31 cellular contexts compared by ENCODE assay signal in genomic region chr2:79180092-79180491, GRCh38. TPM values are rescaled to one million over a fixed set of nuclear protein-coding genes. Genes with fewer than 3 reads are reported as not detected.
DNase-seq lines count a peak whose midpoint lies in the region; ATAC-seq, FAIRE-seq and TF ChIP-seq lines count a peak whose summit lies in the region.
"Had no signal": no experiment of that assay in that cellular context is flagged by ENCODE, and none has a peak within 500 bp of the region (broad histone marks: within the 10 kb centered on the region; RNA-seq: fewer than 3 reads in every experiment).

No MANE protein-coding gene starts in this region.

- H3K27ac Mint-ChIP-seq in GM23338 = no peak overlapping the region
- no peak overlapping the region for H3K27ac Mint-ChIP-seq in neural progenitor cell
- H3K27ac Mint-ChIP-seq: CD4-positive, alpha-beta memory T cell; HFFc6 had no signal

- no peak overlapping the region for H3K4me3 Mint-ChIP-seq in GM23338
- H3K4me3 Mint-ChIP-seq in neural progenitor cell = no peak overlapping the region
- H3K4me3 Mint-ChIP-seq: CD4-positive, alpha-beta memory T cell; HFFc6 had no signal

- no peaks in the 10 kb centered on the region for H3K4me1 ChIP-seq in GM23338 (ENCODE audit: insufficient read depth)
- peaks cover 8% of the 10 kb centered on the region for H3K4me1 ChIP-seq in neural progenitor cell
- H3K4me1 ChIP-seq: HAP-1 had no signal

- H3F3A ChIP-seq in GM23338 (replicated peaks; ENCODE audit: low read depth) (no peaks in the 10 kb centered on the region), neural progenitor cell (ENCODE audit: low read depth) (peaks cover 7% of the 10 kb centered on the region)

- H3K36me3 ChIP-seq in GM23338 (ENCODE audit: insufficient read depth) (no peaks in the 10 kb centered on the region), bronchial epithelial cell (ENCODE audit: control insufficient read depth, insufficient read depth, low read length) (no peaks in the 10 kb centered on the region), neural progenitor cell (no peaks in the 10 kb centered on the region)
- H3K36me3 ChIP-seq: HAP-1, MG63 had no signal

- no peaks in the 10 kb centered on the region for H3K79me2 ChIP-seq in GM23338 (replicated peaks; ENCODE audit: insufficient read depth)
- H3K79me2 ChIP-seq in neural progenitor cell (ENCODE audit: low read depth) = no peaks in the 10 kb centered on the region

- peaks cover 17% of the 10 kb centered on the region; the same call in 2 of the 3 replicates for H3K9me3 Mint-ChIP-seq in GM23338
- peaks cover 28% of the 10 kb centered on the region for H3K9me3 Mint-ChIP-seq in neural progenitor cell

- H3K4me3 ChIP-seq in GM23338 = no peak overlapping the region
- no peak overlapping the region for H3K4me3 ChIP-seq in bronchial epithelial cell (ENCODE audit: low read depth, low read length)
- peak overlapping the region; percentile 3 for H3K4me3 ChIP-seq in neural progenitor cell
- H3K4me3 ChIP-seq: GM23248, HAP-1, MG63, SK-N-MC had no signal

- DNase-seq in GM23338 (ENCODE audit: low spot score) = peak; percentile 30
- peak; percentile 31 for DNase-seq in NCI-H748 treated with DMSO at 0.1 percent for 48 hours (lab: John Stamatoyannopoulos, UW)
- DNase-seq in bronchial epithelial cell (ENCODE audit: low read depth) = peak; percentile 1
- DNase-seq in neural progenitor cell (ENCODE audit: low spot score) = peak; percentile 21
- no peak for DNase-seq in DMS153 (lab: John Stamatoyannopoulos, UW)
- no peak for DNase-seq in activated gamma-delta T cell treated with Interleukin-2 at 50 U/mL for 16 hours
- no peak for DNase-seq in OCI-M2 (lab: John Stamatoyannopoulos, UW; ENCODE audit: unreplicated experiment)
- no peak for DNase-seq in HK-2 (ENCODE audit: unreplicated experiment)
- DNase-seq: C1 segment of cervical spinal cord; CD4-positive, alpha-beta memory T cell; COR-L47; DMS 273 treated with DMSO at 0.1 percent for 48 hours; DND-41; GM23248; HFFc6; IMR-90; KG1; MG63; NCI-H1105 treated with DMSO at 0.1 percent for 48 hours; NCI-H146; NCI-H1930; NCI-H2107; NCI-H226; NCI-H524; SHP77 treated with DMSO at 0.1 percent for 48 hours had no signal

- H3K27me3 ChIP-seq in GM23338 (ENCODE audit: insufficient read depth) (no peaks in the 10 kb centered on the region), bronchial epithelial cell (ENCODE audit: control insufficient read depth, insufficient read depth, low read length) (no peaks in the 10 kb centered on the region), neural progenitor cell (no peaks in the 10 kb centered on the region)
- H3K27me3 ChIP-seq: MG63 had no signal

- H3K27ac ChIP-seq in GM23338 (ENCODE audit: low read depth) = no peak overlapping the region
- H3K27ac ChIP-seq in neural progenitor cell = no peak overlapping the region
- H3K27ac ChIP-seq: GM23248, RWPE1, SK-N-MC had no signal

- TF ChIP-seq CTCF in GM23338 (conservative IDR thresholded peaks at IDR 0.05; ENCODE audit: low read depth in 2 of 2) (no peak), bronchial epithelial cell (IDR thresholded peaks at IDR 0.05; ENCODE audit: insufficient read depth, low read length, severe bottlenecking) (no peak), neural progenitor cell (IDR thresholded peaks at IDR 0.05) (no peak)

- ATAC-seq in GM23338 = no peak; the same call in 2 of the 3 replicates
- ATAC-seq: Panc1 had no signal

- FAIRE-seq in bronchial epithelial cell (lab: Jason Lieb, UNC) = no peak
- FAIRE-seq: GM18507 had no signal

- H4K20me1 ChIP-seq in GM23338 (replicated peaks; ENCODE audit: insufficient read depth) (no peaks in the 10 kb centered on the region), neural progenitor cell (ENCODE audit: low read depth) (no peaks in the 10 kb centered on the region)

- no peak overlapping the region for H3K9ac ChIP-seq in neural progenitor cell
- H3K9ac ChIP-seq: GM23248 had no signal

- H2AFZ ChIP-seq in GM23338 = no peak overlapping the region
- H2AFZ ChIP-seq in neural progenitor cell (replicated peaks) = no peak overlapping the region
- H2AFZ ChIP-seq: GM23248 had no signal

- H3K9me3 ChIP-seq in neural progenitor cell (ENCODE audit: low read depth) = peaks cover 18% of the 10 kb centered on the region
- H3K9me3 ChIP-seq: HAP-1, MG63 had no signal

- no peak overlapping the region for H3K4me2 ChIP-seq in GM23338
- H3K4me2 ChIP-seq in neural progenitor cell = no peak overlapping the region

- H3K9me2 ChIP-seq in GM23338 (ENCODE audit: insufficient read depth) = peaks cover 6% of the 10 kb centered on the region; the same call in 1 of the 2 replicates

- H3K4me1 Mint-ChIP-seq in GM23338 = no peaks in the 10 kb centered on the region; the same call in 2 of the 3 replicates
- H3K4me1 Mint-ChIP-seq in neural progenitor cell = peaks cover 13% of the 10 kb centered on the region
- H3K4me1 Mint-ChIP-seq: CD4-positive, alpha-beta memory T cell had no signal

- H3K27me3 Mint-ChIP-seq in GM23338 (ENCODE audit: insufficient read depth, low read depth, poor library complexity) (no peaks in the 10 kb centered on the region), neural progenitor cell (ENCODE audit: insufficient read depth, low read depth) (peaks cover 2% of the 10 kb centered on the region)
- H3K27me3 Mint-ChIP-seq: CD4-positive, alpha-beta memory T cell had no signal

- H3K36me3 Mint-ChIP-seq in GM23338 (ENCODE audit: low read depth) = peaks cover 14% of the 10 kb centered on the region; the same call in 2 of the 3 replicates
- no peaks in the 10 kb centered on the region for H3K36me3 Mint-ChIP-seq in neural progenitor cell
- H3K36me3 Mint-ChIP-seq: CD4-positive, alpha-beta memory T cell had no signal

TF ChIP-seq in GM23338, 12 proteins besides CTCF, POLR2A, EP300 and RAD21:
- TF ChIP-seq ZNF331 (CRISPR knock-in tag; IDR thresholded peaks at IDR 0.05; ENCODE audit: low read depth) = no peak
- no peak for TF ChIP-seq EZH2phosphoT487 (IDR thresholded peaks at IDR 0.05; ENCODE audit: unreplicated experiment)
- TF ChIP-seq STAT1 (IDR thresholded peaks at IDR 0.05; ENCODE audit: unreplicated experiment) = no peak
- TF ChIP-seq ETS1 (IDR thresholded peaks at IDR 0.05) = no peak
TF ChIP-seq in GM23338: peak in this region for 0.

RNA-seq across cellular contexts. Expression of gene REG3A, which starts 20.5 kb away (rescaled TPM):
- total RNA-seq in GM23338 (2014; rRNA removed; shearing (Covaris generic)) = not detected in 2 replicates
- polyA plus RNA-seq in GM23338 (2016; fragmentation: Nextera tagmentation; extraction: Ambion mirVana) = not detected in 2 replicates
- not detected in 2 replicates for total RNA-seq in bronchial epithelial cell
- not detected in 2 replicates for total RNA-seq in neural progenitor cell (ENCODE audit: low replicate concordance)
- total RNA-seq: A673; CD4-positive, alpha-beta memory T cell; GM23248; HFFc6; IMR-90 had no signal
- polyA plus RNA-seq: CD4-positive, alpha-beta memory T cell; GM23248; IMR-90 had no signal

RNA-seq across cellular contexts. Expression of gene REG1A, which starts 59.8 kb away (rescaled TPM):
- not detected in 2 replicates for total RNA-seq in GM23338 (2014; rRNA removed; shearing (Covaris generic))
- not detected in 2 replicates for polyA plus RNA-seq in GM23338 (2016; fragmentation: Nextera tagmentation; extraction: Ambion mirVana)
- total RNA-seq in bronchial epithelial cell (not detected in 2 replicates), neural progenitor cell (ENCODE audit: low replicate concordance) (0.28 and 2.3 TPM in 2 replicates)
- total RNA-seq: A673; CD4-positive, alpha-beta memory T cell; GM23248; HFFc6; IMR-90 had no signal
- polyA plus RNA-seq: CD4-positive, alpha-beta memory T cell; GM23248; IMR-90 had no signal

Comparison
In these comparisons a context has a peak if more than half of its experiments do, and no peak if none do; other contexts are left out.
1. DNase-seq: peak in GM23338 (single experiment), NCI-H748 treated with DMSO at 0.1 percent for 48 hours (single experiment), bronchial epithelial cell (single experiment) and neural progenitor cell (single experiment); none in DMS153 (single experiment), activated gamma-delta T cell treated with Interleukin-2 at 50 U/mL for 16 hours (single experiment), OCI-M2 (single experiment) and HK-2 (single experiment).